ENCODE assay signal across 22 cellular contexts in genomic region chr6:14406616-14407343, GRCh38.
DNase-seq lines count a peak whose midpoint lies in the region; ATAC-seq and TF ChIP-seq lines count a peak whose summit lies in the region.
"Had no signal": no experiment of that assay in that cellular context is flagged by ENCODE, and none has a peak within 500 bp of the region (broad histone marks: within the 10 kb centered on the region; RNA-seq: fewer than 3 reads in every experiment).

No MANE protein-coding gene starts in this region.

- H3K36me3 ChIP-seq in BLaER1 treated with 17β-estradiol and CSF1 and Interleukin-3, amounts not matched to agents 10 nM and 100 nM, result 0 out of 22 replicates have a peak, but pooled peaks cover 0 to under 1% (median 0%) of the 10 kb centered on the region in 11 experiments
- H3K36me3 ChIP-seq in GM23338 (ENCODE audit: insufficient read depth) (no peaks in the 10 kb centered on the region), neural cell (ENCODE audit: insufficient read depth, low read length) (no peaks in the 10 kb centered on the region), PC-3 (ENCODE audit: low read depth, low read length) (no peaks in the 10 kb centered on the region)
- H3K36me3 ChIP-seq: adrenal gland, spleen, transverse colon had no signal

- H3K4me1 ChIP-seq in BLaER1 treated with 17β-estradiol and CSF1 and Interleukin-3, amounts not matched to agents 10 nM and 100 nM, result peaks cover 0 to 17% (median 9%) of the 10 kb centered on the region in 10 experiments; a peak in 10 of 20 replicates
- H3K4me1 ChIP-seq in GM23338 (ENCODE audit: insufficient read depth) (peaks cover 19% of the 10 kb centered on the region), PC-3 (ENCODE audit: insufficient read depth, low read length) (no peaks in the 10 kb centered on the region)
- H3K4me1 ChIP-seq: adrenal gland, foreskin keratinocyte, spleen, transverse colon had no signal

- H3K79me2 ChIP-seq in GM23338 (replicated peaks; ENCODE audit: insufficient read depth) (no peaks in the 10 kb centered on the region), neural cell (replicated peaks; ENCODE audit: insufficient read depth, low read length) (no peaks in the 10 kb centered on the region), PC-3 (ENCODE audit: low read length) (no peaks in the 10 kb centered on the region)

- CTCF ChIA-PET in PC-3 (lab: Charles Lee), result no interaction called here

- no TSS peak for BruUV-seq in PC-3 (replicated peaks; lab: Mats Ljungman, UMichigan)

- H3K4me3 ChIP-seq in BLaER1 treated with 17β-estradiol and CSF1 and Interleukin-3, amounts not matched to agents 10 nM and 100 nM, result no peak overlapping the region
- H3K4me3 ChIP-seq in GM23338, result no peak overlapping the region
- peak overlapping the region; percentile 43 for H3K4me3 ChIP-seq in neural cell (ENCODE audit: low read length)
- no peak overlapping the region for H3K4me3 ChIP-seq in PC-3 (ENCODE audit: low read length)
- H3K4me3 ChIP-seq: adrenal gland, spleen, transverse colon had no signal

- peak; percentile 50 for ATAC-seq in GM23338
- ATAC-seq in HG02642 (IDR thresholded peaks at IDR 0.05; ENCODE audit: poor library complexity, unreplicated experiment), result no peak
- no peak for ATAC-seq in HG02884 (IDR thresholded peaks at IDR 0.05; ENCODE audit: unreplicated experiment)
- ATAC-seq in PC-3, result no peak
- ATAC-seq: activated CD8-positive, alpha-beta T cell treated with anti-CD3 and anti-CD28 coated beads for 36 hours; foreskin keratinocyte; SK-N-SH treated with all-trans-retinoic acid at 6 μM for 48 hours had no signal

- H4K20me1 ChIP-seq in BLaER1 treated with 17β-estradiol and CSF1 and Interleukin-3, amounts not matched to agents 10 nM and 100 nM, result no peaks in the 10 kb centered on the region
- H4K20me1 ChIP-seq in GM23338 (replicated peaks; ENCODE audit: insufficient read depth), result no peaks in the 10 kb centered on the region
- no peaks in the 10 kb centered on the region for H4K20me1 ChIP-seq in neural cell (ENCODE audit: insufficient read depth)
- H4K20me1 ChIP-seq in PC-3 (ENCODE audit: low read length), result no peaks in the 10 kb centered on the region

- no peak overlapping the region for H3K27ac ChIP-seq in BLaER1 treated with 17β-estradiol and CSF1 and Interleukin-3, amounts not matched to agents 10 nM and 100 nM
- H3K27ac ChIP-seq in GM23338 (ENCODE audit: low read depth), result 0 out of 2 replicates have a peak overlapping the region, but pooled peaks have one; percentile 73
- H3K27ac ChIP-seq in neural cell (ENCODE audit: low read length), result peak overlapping the region; percentile 23
- H3K27ac ChIP-seq in PC-3 (ENCODE audit: low read length), result no peak overlapping the region
- H3K27ac ChIP-seq: adrenal gland, foreskin keratinocyte, spleen, transverse colon had no signal

- H3K27ac Mint-ChIP-seq in GM23338, result no peak overlapping the region
- H3K27ac Mint-ChIP-seq in brain, result peak overlapping the region; percentile 1 to 79 (median 27)
- H3K27ac Mint-ChIP-seq: activated CD8-positive, alpha-beta T cell treated with anti-CD3 and anti-CD28 coated beads for 36 hours; stimulated activated naive CD8-positive, alpha-beta T cell treated with anti-CD3 and anti-CD28 coated beads, Interleukin-15, Interleukin-2, amounts not matched to agents 100 ng/mL and 50 ng/mL, for 24 hours had no signal

- peaks cover 8 to 21% (median 16%) of the 10 kb centered on the region in 11 experiments for H3K9me3 ChIP-seq in BLaER1 treated with 17β-estradiol and CSF1 and Interleukin-3, amounts not matched to agents 10 nM and 100 nM (replicated peaks in 1 of 11)
- H3K9me3 ChIP-seq in neural cell (ENCODE audit: low read length) (no peaks in the 10 kb centered on the region), PC-3 (ENCODE audit: low read length) (no peaks in the 10 kb centered on the region)
- H3K9me3 ChIP-seq: adrenal gland, spleen, transverse colon had no signal

- peaks cover 2% of the 10 kb centered on the region for H3K27me3 Mint-ChIP-seq in GM23338 (ENCODE audit: insufficient read depth, low read depth, poor library complexity)
- peaks cover 16% of the 10 kb centered on the region for H3K27me3 Mint-ChIP-seq in brain
- H3K27me3 Mint-ChIP-seq: activated CD8-positive, alpha-beta T cell treated with anti-CD3 and anti-CD28 coated beads for 36 hours; stimulated activated naive CD8-positive, alpha-beta T cell treated with anti-CD3 and anti-CD28 coated beads, Interleukin-15, Interleukin-2, amounts not matched to agents 100 ng/mL and 50 ng/mL, for 24 hours had no signal

- DNase-seq in GM23338 (ENCODE audit: low spot score) (peak; percentile 40), PC-3 (no peak)
- DNase-seq: activated CD4-positive, CD25-positive, alpha-beta regulatory T cell; activated CD8-positive, alpha-beta T cell treated with anti-CD3 and anti-CD28 coated beads for 36 hours; activated T-cell treated with anti-CD3 and anti-CD28 coated beads, Interleukin-2, amount 50 U/mL, for 1 hour; adrenal gland; erythroblast; foreskin keratinocyte; H9; Kasumi-1; NCI-H1048; spleen; stimulated activated CD4-positive, alpha-beta T cell treated with anti-CD3 and anti-CD28 coated beads, Interleukin-4, amount 100 ng/mL, for 24 hours; T1000; transverse colon had no signal

- H3K4me1 Mint-ChIP-seq in GM23338 (peaks cover 25% of the 10 kb centered on the region), brain (peaks cover 35% of the 10 kb centered on the region)

- peak overlapping the region in 7 of 11 experiments; percentile 9 to 46 (median 30); a peak in 12 of 22 replicates for H3K4me2 ChIP-seq in BLaER1 treated with 17β-estradiol and CSF1 and Interleukin-3, amounts not matched to agents 10 nM and 100 nM
- H3K4me2 ChIP-seq in GM23338 (peak overlapping the region; percentile 27; the same call in 1 of the 2 replicates), neural cell (ENCODE audit: low read length) (no peak overlapping the region), PC-3 (ENCODE audit: low read length) (no peak overlapping the region)

- TF ChIP-seq CTCF in GM23338 (conservative IDR thresholded peaks at IDR 0.05; ENCODE audit: low read depth in 2 of 2) (no peak), brain (conservative IDR thresholded peaks at IDR 0.05) (no peak), neural cell (IDR thresholded peaks at IDR 0.05; ENCODE audit: poor library complexity, severe bottlenecking) (no peak), PC-3 (conservative IDR thresholded peaks at IDR 0.05; ENCODE audit: low read depth, low read length) (no peak)

- intact Hi-C loops in PC-3 (cut with micrococcal nuclease), result no loop called here

- H3K36me3 Mint-ChIP-seq in GM23338 (ENCODE audit: low read depth) (peaks cover 18% of the 10 kb centered on the region; the same call in 2 of the 3 replicates), brain (no peaks in the 10 kb centered on the region)

- H3F3A ChIP-seq in GM23338 (replicated peaks; ENCODE audit: low read depth) (0 out of 2 replicates have a peak, but pooled peaks cover 10% of the 10 kb centered on the region), neural cell (ENCODE audit: insufficient read depth, low read length, poor library complexity, severe bottlenecking) (no peaks in the 10 kb centered on the region), PC-3 (ENCODE audit: low read length, unreplicated experiment) (no peaks in the 10 kb centered on the region)

- H3K9me2 ChIP-seq in GM23338 (ENCODE audit: insufficient read depth), result peaks cover 15% of the 10 kb centered on the region
- no peaks in the 10 kb centered on the region for H3K9me2 ChIP-seq in neural cell (ENCODE audit: insufficient read depth, low read length)
- no peaks in the 10 kb centered on the region for H3K9me2 ChIP-seq in PC-3 (replicated peaks; ENCODE audit: low read length)

- no peak for TF ChIP-seq EP300 in neural cell (conservative IDR thresholded peaks at IDR 0.05; ENCODE audit: poor library complexity, severe bottlenecking)

- POLR2A ChIA-PET in PC-3 (lab: Charles Lee; ENCODE audit: unreplicated experiment), result no interaction called here

- H2AFZ ChIP-seq in GM23338, result peak overlapping the region; percentile 61
- H2AFZ ChIP-seq in neural cell (ENCODE audit: low read depth, low read length), result no peak overlapping the region
- H2AFZ ChIP-seq in PC-3 (ENCODE audit: low read length), result no peak overlapping the region

- H3K9me3 Mint-ChIP-seq in GM23338 (peaks cover 17% of the 10 kb centered on the region), brain (peaks cover 0 to 3% (median 0%) of the 10 kb centered on the region in 5 experiments)
- H3K9me3 Mint-ChIP-seq: stimulated activated naive CD8-positive, alpha-beta T cell treated with anti-CD3 and anti-CD28 coated beads, Interleukin-15, Interleukin-2, amounts not matched to agents 100 ng/mL and 50 ng/mL, for 24 hours had no signal

- no peaks in the 10 kb centered on the region for H3K27me3 ChIP-seq in BLaER1 treated with 17β-estradiol and CSF1 and Interleukin-3, amounts not matched to agents 10 nM and 100 nM
- no peaks in the 10 kb centered on the region for H3K27me3 ChIP-seq in GM23338 (ENCODE audit: insufficient read depth)
- no peaks in the 10 kb centered on the region for H3K27me3 ChIP-seq in neural cell (ENCODE audit: insufficient read depth, low read depth, low read length)
- no peaks in the 10 kb centered on the region for H3K27me3 ChIP-seq in PC-3 (ENCODE audit: low read length)
- H3K27me3 ChIP-seq: adrenal gland, foreskin keratinocyte, spleen, transverse colon had no signal

- TF ChIP-seq RAD21 in neural cell (conservative IDR thresholded peaks at IDR 0.05), result no peak

- H3K4me3 Mint-ChIP-seq in GM23338 (no peak overlapping the region), brain (peak overlapping the region in 4 of 5 experiments; percentile 2 to 25 (median 12))
- H3K4me3 Mint-ChIP-seq: activated CD8-positive, alpha-beta T cell treated with anti-CD3 and anti-CD28 coated beads for 36 hours; stimulated activated naive CD8-positive, alpha-beta T cell treated with anti-CD3 and anti-CD28 coated beads, Interleukin-15, Interleukin-2, amounts not matched to agents 100 ng/mL and 50 ng/mL, for 24 hours had no signal

- no peak overlapping the region for H3K9ac ChIP-seq in BLaER1 treated with 17β-estradiol and CSF1 and Interleukin-3, amounts not matched to agents 10 nM and 100 nM
- H3K9ac ChIP-seq in neural cell (ENCODE audit: low read length), result no peak overlapping the region
- H3K9ac ChIP-seq in PC-3 (ENCODE audit: low read length), result no peak overlapping the region

TF ChIP-seq in GM23338, 12 proteins besides CTCF, POLR2A, EP300 and RAD21 (continues in another document):
- TF ChIP-seq EZH2phosphoT487 (IDR thresholded peaks at IDR 0.05; ENCODE audit: unreplicated experiment), result no peak

TF ChIP-seq in neural cell, 6 proteins besides CTCF, POLR2A, EP300 and RAD21 (continues in another document):
- TF ChIP-seq SMC3 (conservative IDR thresholded peaks at IDR 0.05; ENCODE audit: poor library complexity) (no peak), POLR2AphosphoS5 (IDR thresholded peaks at IDR 0.05) (peak; percentile 2)

Comparison
In these comparisons a context has a peak if more than half of its experiments do, and no peak if none do; other contexts are left out.
1. H3K27ac ChIP-seq: peak in GM23338 (single experiment) and neural cell (single experiment); none in BLaER1 treated with 17β-estradiol and CSF1 and Interleukin-3, amounts not matched to agents 10 nM and 100 nM (0 of 11) and PC-3 (single experiment).
2. H3K4me2 ChIP-seq: peak in BLaER1 treated with 17β-estradiol and CSF1 and Interleukin-3, amounts not matched to agents 10 nM and 100 nM (7 of 11) and GM23338 (single experiment); none in neural cell (single experiment) and PC-3 (single experiment).